In genomic region chr22:32206774-32207758, GRCh38 we compare ENCODE assay signal across 8 cellular contexts. TPM values are rescaled to one million over a fixed set of nuclear protein-coding genes. Genes with fewer than 3 reads are reported as not detected.
DNase-seq lines count a peak whose midpoint lies in the region; ATAC-seq and TF ChIP-seq lines count a peak whose summit lies in the region.

No MANE protein-coding gene starts in this region.

- H4K20me1 ChIP-seq in neural cell (ENCODE audit: insufficient read depth): no peaks in the 10 kb centered on the region

- peaks cover 6% of the 10 kb centered on the region for H3F3A ChIP-seq in neural cell (ENCODE audit: insufficient read depth, low read length, poor library complexity, severe bottlenecking)

- H3K36me3 ChIP-seq in neural cell (ENCODE audit: insufficient read depth, low read length): no peaks in the 10 kb centered on the region

- H3K4me3 Mint-ChIP-seq in dendritic cell treated with granulocyte-macrophage colony-stimulating factor and Interleukin-4, amounts not matched to agents 40 ng/mL and 50 ng/mL, for 4 days: no peak overlapping the region

- DNase-seq in DMS153 treated with DMSO at 0.1 percent for 48 hours (lab: John Stamatoyannopoulos, UW; ENCODE audit: unreplicated experiment) (peak; percentile 42), HT1080 (ENCODE audit: low read depth) (peak; percentile 42), SKM-1 treated with dmso at 0.1 percent for 144 hours (lab: John Stamatoyannopoulos, UW; ENCODE audit: unreplicated experiment) (peak; percentile 43), OCI-M2 (lab: John Stamatoyannopoulos, UW; ENCODE audit: unreplicated experiment) (no peak)

- intact Hi-C loops in dendritic cell treated with granulocyte-macrophage colony-stimulating factor and Interleukin-4, amounts not matched to agents 40 ng/mL and 50 ng/mL, for 4 days (cut with micrococcal nuclease): no loop called here

- H3K9me2 ChIP-seq in neural cell (ENCODE audit: insufficient read depth, low read length): no peaks in the 10 kb centered on the region

- peak; percentile 50 for TF ChIP-seq CTCF in neural cell (IDR thresholded peaks at IDR 0.05; ENCODE audit: poor library complexity, severe bottlenecking)

- peaks cover 39% of the 10 kb centered on the region for H3K27me3 Mint-ChIP-seq in dendritic cell treated with granulocyte-macrophage colony-stimulating factor and Interleukin-4, amounts not matched to agents 40 ng/mL and 50 ng/mL, for 4 days

- H3K9ac ChIP-seq in neural cell (ENCODE audit: low read length): no peak overlapping the region

- H3K27ac ChIP-seq in neural cell (ENCODE audit: low read length): no peak overlapping the region

- no peaks in the 10 kb centered on the region for H3K9me3 ChIP-seq in neural cell (ENCODE audit: low read length)

- H3K9me3 Mint-ChIP-seq in dendritic cell treated with granulocyte-macrophage colony-stimulating factor and Interleukin-4, amounts not matched to agents 40 ng/mL and 50 ng/mL, for 4 days: no peaks in the 10 kb centered on the region

- ATAC-seq in GM19035 (IDR thresholded peaks at IDR 0.05; ENCODE audit: unreplicated experiment) (no peak), HG03565 (IDR thresholded peaks at IDR 0.05; ENCODE audit: unreplicated experiment) (no peak)

- peaks cover 18% of the 10 kb centered on the region for H3K27me3 ChIP-seq in neural cell (ENCODE audit: insufficient read depth, low read depth, low read length)

- no peaks in the 10 kb centered on the region for H3K36me3 Mint-ChIP-seq in dendritic cell treated with granulocyte-macrophage colony-stimulating factor and Interleukin-4, amounts not matched to agents 40 ng/mL and 50 ng/mL, for 4 days (ENCODE audit: low read depth)

- H3K4me3 ChIP-seq in neural cell (ENCODE audit: low read length): peak overlapping the region; percentile 81

- TF ChIP-seq RAD21 in neural cell (conservative IDR thresholded peaks at IDR 0.05): no peak

- H2AFZ ChIP-seq in neural cell (ENCODE audit: low read depth, low read length): no peak overlapping the region

- no peak overlapping the region for H3K4me2 ChIP-seq in neural cell (ENCODE audit: low read length)

- peak overlapping the region; percentile 71 for H3K27ac Mint-ChIP-seq in dendritic cell treated with granulocyte-macrophage colony-stimulating factor and Interleukin-4, amounts not matched to agents 40 ng/mL and 50 ng/mL, for 4 days

- H3K79me2 ChIP-seq in neural cell (replicated peaks; ENCODE audit: insufficient read depth, low read length): no peaks in the 10 kb centered on the region

- no peak for TF ChIP-seq EP300 in neural cell (conservative IDR thresholded peaks at IDR 0.05; ENCODE audit: poor library complexity, severe bottlenecking)

- peaks cover 74% of the 10 kb centered on the region for H3K4me1 Mint-ChIP-seq in dendritic cell treated with granulocyte-macrophage colony-stimulating factor and Interleukin-4, amounts not matched to agents 40 ng/mL and 50 ng/mL, for 4 days (ENCODE audit: low read depth)

TF ChIP-seq in neural cell, 6 proteins besides CTCF, POLR2A, EP300 and RAD21:
- TF ChIP-seq TAF1 (IDR thresholded peaks at IDR 0.05; ENCODE audit: low read depth) (no peak), SMC3 (conservative IDR thresholded peaks at IDR 0.05; ENCODE audit: poor library complexity) (no peak), REST (IDR thresholded peaks at IDR 0.05; ENCODE audit: borderline replicate concordance) (no peak), MXI1 (conservative IDR thresholded peaks at IDR 0.05; ENCODE audit: poor library complexity, severe bottlenecking) (no peak), EZH2 (IDR thresholded peaks at IDR 0.05; ENCODE audit: borderline replicate concordance, insufficient read depth, low read length, poor library complexity, severe bottlenecking) (no peak), POLR2AphosphoS5 (IDR thresholded peaks at IDR 0.05) (no peak)

RNA-seq across cellular contexts. Expression of gene RFPL2, which starts 2.2 kb away (rescaled TPM):
- not detected in 2 replicates for total RNA-seq in HT1080 (2014; rRNA removed; shearing (Covaris generic))
- not detected in 2 replicates for polyA plus RNA-seq in HT1080 (2015; cell fraction: cytosol; rRNA removed)
- not detected in 2 replicates for polyA plus RNA-seq in HT1080 (2015; cell fraction: nucleus; rRNA removed)
- polyA plus RNA-seq in neural cell: 9.7 and 11.7 TPM in 2 replicates
- polyA minus RNA-seq in neural cell: 2.2 and 3.9 TPM in 2 replicates

RNA-seq across cellular contexts. Expression of gene C22orf42, which starts 48.0 kb away (rescaled TPM):
- not detected in 2 replicates for total RNA-seq in HT1080 (2014; rRNA removed; shearing (Covaris generic))
- not detected in 2 replicates for polyA plus RNA-seq in HT1080 (2015; cell fraction: cytosol; rRNA removed)
- polyA plus RNA-seq in HT1080 (2015; cell fraction: nucleus; rRNA removed): not detected in 2 replicates
- polyA plus RNA-seq in neural cell: 51.0 and 64.0 TPM in 2 replicates
- polyA minus RNA-seq in neural cell: 23.0 and 25.6 TPM in 2 replicates

RNA-seq across cellular contexts. Expression of gene SLC5A4, which starts 48.1 kb away (rescaled TPM):
- 0.53 and 1.2 TPM in 2 replicates for total RNA-seq in HT1080 (2014; rRNA removed; shearing (Covaris generic))
- polyA plus RNA-seq in HT1080 (2015; cell fraction: cytosol; rRNA removed): 0.78 and 0.92 TPM in 2 replicates
- polyA plus RNA-seq in HT1080 (2015; cell fraction: nucleus; rRNA removed): 0.97 and 1.6 TPM in 2 replicates
- polyA plus RNA-seq in neural cell: not detected in 2 replicates
- polyA minus RNA-seq in neural cell: not detected in 2 replicates
